ENCODE assay signal across 2 cellular contexts in the genomic region with DNA sequence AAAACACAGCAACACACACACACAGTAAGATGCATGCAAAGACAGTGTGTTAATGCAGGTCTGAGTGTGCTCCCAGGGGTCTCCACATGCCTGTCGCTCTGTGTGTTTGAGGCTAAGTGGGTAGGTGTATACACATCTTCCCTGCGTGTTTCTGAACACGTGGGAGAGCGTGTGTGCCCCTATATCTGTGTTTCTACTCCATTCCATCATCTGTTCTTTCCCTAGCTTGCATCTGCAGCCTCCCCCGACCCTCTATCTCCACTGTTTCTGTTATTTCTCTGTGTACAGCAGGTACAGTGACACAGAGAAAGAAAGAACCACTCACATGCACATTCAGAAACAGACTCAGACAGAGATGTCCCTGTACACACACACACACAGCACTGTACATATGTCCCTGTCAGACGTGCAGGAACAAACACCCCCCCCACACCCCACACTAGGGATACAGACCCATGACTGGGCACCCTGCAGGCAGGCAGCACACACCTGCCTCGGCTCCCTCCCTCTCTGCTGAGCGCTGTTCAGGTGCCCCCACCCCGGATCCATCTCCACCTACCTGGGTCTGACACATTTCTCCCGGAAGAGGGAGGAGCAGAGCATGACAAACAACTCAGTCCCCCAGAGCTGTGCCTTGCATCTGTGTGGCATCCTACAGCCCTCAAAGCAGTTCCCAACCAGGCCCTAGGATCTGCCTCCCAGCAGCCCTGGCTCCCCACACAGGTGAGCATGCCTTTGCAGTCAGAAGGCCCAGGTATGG.
A peak's percentile ranks its signal among the peaks of the same experiment; 100 is the strongest.
TF ChIP-seq lines count a peak whose summit lies in the region.

No MANE protein-coding gene starts in this region.

TF ChIP-seq in HepG2, 621 proteins besides CTCF, POLR2A, EP300 and RAD21:
- TF ChIP-seq PRDM10 (CRISPR knock-in tag; IDR thresholded peaks at IDR 0.05; ENCODE audit: low read depth) (no peak), TFE3 (CRISPR knock-in tag; IDR thresholded peaks at IDR 0.05) (no peak), ZNF354B (CRISPR knock-in tag; IDR thresholded peaks at IDR 0.05) (no peak), FOXK1 (CRISPR knock-in tag; IDR thresholded peaks at IDR 0.05; ENCODE audit: borderline replicate concordance, low read depth) (no peak), ZNF629 (CRISPR knock-in tag; conservative IDR thresholded peaks at IDR 0.05) (no peak)

TF ChIP-seq in neural cell, 6 proteins besides CTCF, POLR2A, EP300 and RAD21:
- TF ChIP-seq MXI1 (conservative IDR thresholded peaks at IDR 0.05; ENCODE audit: poor library complexity, severe bottlenecking) (no peak), TAF1 (IDR thresholded peaks at IDR 0.05; ENCODE audit: low read depth) (peak; percentile 44), POLR2AphosphoS5 (IDR thresholded peaks at IDR 0.05) (peak; percentile 5), EZH2 (IDR thresholded peaks at IDR 0.05; ENCODE audit: borderline replicate concordance, insufficient read depth, low read length, poor library complexity, severe bottlenecking) (no peak)
